ENCODE assay signal across 27 cellular contexts in the genomic region with DNA sequence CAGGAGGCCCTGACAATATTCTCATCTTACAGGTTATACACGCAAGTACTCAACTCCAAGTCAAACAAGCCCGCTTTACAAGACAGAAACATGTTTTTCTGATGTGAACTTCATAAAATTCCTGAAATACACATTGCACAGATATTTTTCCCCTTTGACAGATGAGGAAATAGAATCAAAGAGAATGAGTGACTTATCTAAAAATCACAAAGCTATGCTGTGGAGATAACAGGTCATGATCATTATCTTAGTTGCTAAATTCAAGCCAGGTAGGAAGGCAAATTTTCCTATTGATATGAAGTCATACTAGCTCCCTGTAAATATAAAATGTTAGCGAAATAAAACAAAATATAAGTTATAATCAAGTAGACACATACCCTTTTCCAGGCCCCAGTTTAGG.
"Had no signal": no experiment of that assay in that cellular context is flagged by ENCODE, and none has a peak within 500 bp of the region (broad histone marks: within the 10 kb centered on the region; RNA-seq: fewer than 3 reads in every experiment).

No MANE protein-coding gene starts in this region.

- DNase-seq: activated B cell treated with CpG ODN at 0.5 μM for 24 hours; activated CD4-positive, alpha-beta memory T cell treated with anti-CD3 and anti-CD28 coated beads, Interleukin-2, amount 10 ng/mL, durations not matched to agents 7 days and 5 days; activated CD4-positive, alpha-beta T cell treated with anti-CD3 and anti-CD28 coated beads, Interleukin-2, amount 10 ng/mL, durations not matched to agents 7 days and 5 days; activated CD4-positive, alpha-beta T cell treated with anti-CD3 and anti-CD28 coated beads, Interleukin-2, amount 50 U/mL, for 4 hours; activated CD8-positive, alpha-beta memory T cell treated with anti-CD3 and anti-CD28 coated beads, Interleukin-2, amount 10 ng/mL, durations not matched to agents 7 days and 5 days; activated CD8-positive, alpha-beta memory T cell treated with anti-CD3 and anti-CD28 coated beads, Interleukin-2, amount 50 U/mL, for 4 hours; activated effector memory CD4-positive, alpha-beta T cell treated with anti-CD3 and anti-CD28 coated beads, Interleukin-2, amount 50 U/mL, for 16 hours; activated naive CD4-positive, alpha-beta T cell treated with anti-CD3 and anti-CD28 coated beads, Interleukin-2, amount 10 ng/mL, durations not matched to agents 7 days and 5 days; activated naive CD8-positive, alpha-beta T cell treated with anti-CD3 and anti-CD28 coated beads for 36 hours; activated T-cell treated with anti-CD3 and anti-CD28 coated beads, Interleukin-2, amount 50 U/mL, for 4 hours; central memory CD4-positive, alpha-beta T cell; cerebellar nuclear complex; colonic mucosa; effector memory CD4-positive, alpha-beta T cell; endodermal cell; foreskin fibroblast; head of caudate nucleus; hippocampal formation; T-helper 2 cell had no signal

- H3K9me3 ChIP-seq: ascending aorta, breast epithelium, colonic mucosa had no signal

- H3K4me1 Mint-ChIP-seq: activated B cell treated with CpG ODN at 0.5 μM for 24 hours; activated naive CD4-positive, alpha-beta T cell treated with anti-CD3 and anti-CD28 coated beads, Interleukin-2, amount 10 ng/mL, durations not matched to agents 7 days and 5 days; brain; endodermal cell had no signal

- H3K27ac Mint-ChIP-seq: activated B cell treated with CpG ODN at 0.5 μM for 24 hours; activated CD4-positive, alpha-beta memory T cell treated with anti-CD3 and anti-CD28 coated beads, Interleukin-2, amount 10 ng/mL, durations not matched to agents 7 days and 5 days; activated CD4-positive, alpha-beta T cell treated with anti-CD3 and anti-CD28 coated beads, Interleukin-2, amount 10 ng/mL, durations not matched to agents 7 days and 5 days; activated CD8-positive, alpha-beta memory T cell treated with anti-CD3 and anti-CD28 coated beads, Interleukin-2, amount 10 ng/mL, durations not matched to agents 7 days and 5 days; activated naive CD4-positive, alpha-beta T cell treated with anti-CD3 and anti-CD28 coated beads, Interleukin-2, amount 10 ng/mL, durations not matched to agents 7 days and 5 days; activated naive CD8-positive, alpha-beta T cell treated with anti-CD3 and anti-CD28 coated beads for 36 hours; activated T-helper 17 cell treated with anti-CD3 and anti-CD28 coated beads, Interleukin-2, amount 50 U/mL, for 72 hours; brain; endodermal cell had no signal

- H3K27me3 Mint-ChIP-seq: activated B cell treated with CpG ODN at 0.5 μM for 24 hours; activated CD4-positive, alpha-beta memory T cell treated with anti-CD3 and anti-CD28 coated beads, Interleukin-2, amount 10 ng/mL, durations not matched to agents 7 days and 5 days; activated CD4-positive, alpha-beta T cell treated with anti-CD3 and anti-CD28 coated beads, Interleukin-2, amount 10 ng/mL, durations not matched to agents 7 days and 5 days; activated CD8-positive, alpha-beta memory T cell treated with anti-CD3 and anti-CD28 coated beads, Interleukin-2, amount 10 ng/mL, durations not matched to agents 7 days and 5 days; activated naive CD4-positive, alpha-beta T cell treated with anti-CD3 and anti-CD28 coated beads, Interleukin-2, amount 10 ng/mL, durations not matched to agents 7 days and 5 days; activated naive CD8-positive, alpha-beta T cell treated with anti-CD3 and anti-CD28 coated beads for 36 hours; activated T-helper 17 cell treated with anti-CD3 and anti-CD28 coated beads, Interleukin-2, amount 50 U/mL, for 72 hours had no signal

- H3K9me3 Mint-ChIP-seq: activated B cell treated with CpG ODN at 0.5 μM for 24 hours; activated CD4-positive, alpha-beta memory T cell treated with anti-CD3 and anti-CD28 coated beads, Interleukin-2, amount 10 ng/mL, durations not matched to agents 7 days and 5 days; activated CD4-positive, alpha-beta T cell treated with anti-CD3 and anti-CD28 coated beads, Interleukin-2, amount 10 ng/mL, durations not matched to agents 7 days and 5 days; activated naive CD4-positive, alpha-beta T cell treated with anti-CD3 and anti-CD28 coated beads, Interleukin-2, amount 10 ng/mL, durations not matched to agents 7 days and 5 days; activated naive CD8-positive, alpha-beta T cell treated with anti-CD3 and anti-CD28 coated beads for 36 hours; activated T-cell treated with anti-CD3 and anti-CD28 coated beads, Interleukin-2, amount 50 U/mL, for 4 hours; activated T-helper 17 cell treated with anti-CD3 and anti-CD28 coated beads, Interleukin-2, amount 50 U/mL, for 72 hours; brain; endodermal cell had no signal

- H3K27me3 ChIP-seq: ascending aorta, breast epithelium, cardiac muscle cell, colonic mucosa had no signal

- H3K4me1 ChIP-seq: ascending aorta, breast epithelium, colonic mucosa had no signal

- FAIRE-seq: frontal cortex had no signal

- H3K4me3 Mint-ChIP-seq: activated B cell treated with CpG ODN at 0.5 μM for 24 hours; activated CD4-positive, alpha-beta memory T cell treated with anti-CD3 and anti-CD28 coated beads, Interleukin-2, amount 10 ng/mL, durations not matched to agents 7 days and 5 days; activated CD4-positive, alpha-beta T cell treated with anti-CD3 and anti-CD28 coated beads, Interleukin-2, amount 10 ng/mL, durations not matched to agents 7 days and 5 days; activated CD8-positive, alpha-beta memory T cell treated with anti-CD3 and anti-CD28 coated beads, Interleukin-2, amount 10 ng/mL, durations not matched to agents 7 days and 5 days; activated naive CD4-positive, alpha-beta T cell treated with anti-CD3 and anti-CD28 coated beads, Interleukin-2, amount 10 ng/mL, durations not matched to agents 7 days and 5 days; activated naive CD8-positive, alpha-beta T cell treated with anti-CD3 and anti-CD28 coated beads for 36 hours; activated T-cell treated with anti-CD3 and anti-CD28 coated beads, Interleukin-2, amount 50 U/mL, for 4 hours; activated T-helper 17 cell treated with anti-CD3 and anti-CD28 coated beads, Interleukin-2, amount 50 U/mL, for 72 hours; brain; endodermal cell had no signal

- H3K27ac ChIP-seq: ascending aorta, breast epithelium, cardiac muscle cell, colonic mucosa had no signal

- ATAC-seq: activated CD4-positive, CD25-positive, alpha-beta regulatory T cell treated with anti-CD3 and anti-CD28 coated beads, Interleukin-2, amount 50 U/mL, for 24 hours; activated CD8-positive, alpha-beta memory T cell treated with anti-CD3 and anti-CD28 coated beads, Interleukin-2, amount 10 ng/mL, durations not matched to agents 7 days and 5 days; activated T-cell treated with anti-CD3 and anti-CD28 coated beads, Interleukin-2, amount 50 U/mL, for 4 hours; activated T-helper 17 cell treated with anti-CD3 and anti-CD28 coated beads, Interleukin-2, amount 50 U/mL, for 72 hours; esophagus mucosa had no signal

- H3K4me3 ChIP-seq: ascending aorta, breast epithelium, cardiac muscle cell, colonic mucosa had no signal
